8 cellular contexts compared by ENCODE assay signal in the genomic region with DNA sequence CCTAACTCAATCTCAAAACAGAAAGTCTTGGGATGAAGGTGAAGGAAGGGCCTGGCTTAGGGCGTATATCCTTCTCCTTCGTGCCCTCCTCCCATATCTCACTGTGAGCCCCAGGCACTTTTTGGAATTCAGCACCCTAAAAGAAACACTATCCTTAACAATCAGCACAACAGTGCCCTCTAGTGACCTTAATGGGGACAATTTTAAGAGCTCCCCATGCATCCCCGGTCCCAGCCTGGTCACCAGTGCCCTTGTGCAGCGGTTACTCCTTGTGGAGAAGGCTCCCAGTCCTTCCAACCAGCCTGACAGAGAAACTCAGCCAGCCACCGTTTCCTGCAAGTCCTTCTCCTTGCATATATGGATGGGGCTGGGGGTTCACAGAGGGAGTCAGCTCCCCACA. TPM values are rescaled to one million over a fixed set of nuclear protein-coding genes. Genes with fewer than 3 reads are reported as not detected.
DNase-seq lines count a peak whose midpoint lies in the region; ATAC-seq and TF ChIP-seq lines count a peak whose summit lies in the region.

No MANE protein-coding gene starts in this region.

- peaks cover 13% of the 10 kb centered on the region for H3K4me1 Mint-ChIP-seq in activated CD8-positive, alpha-beta T cell treated with anti-CD3 and anti-CD28 coated beads, Interleukin-2, amount 10 ng/mL, durations not matched to agents 7 days and 5 days (ENCODE audit: low read depth)
- peaks cover 21% of the 10 kb centered on the region for H3K4me1 Mint-ChIP-seq in stimulated activated naive CD8-positive, alpha-beta T cell treated with anti-CD3 and anti-CD28 coated beads, Interleukin-15, amount 100 ng/mL, for 72 hours

- H3K4me3 ChIP-seq in A673 (ENCODE audit: low read depth, low read length, poor library complexity, severe bottlenecking) = no peak overlapping the region

- intact Hi-C loops in A673 (cut with micrococcal nuclease; ENCODE audit: unreplicated experiment) = loop anchor here (1.0 kb wide), 1 partner anchor 108 kb away; no protein-coding TSS in a partner anchor

- H3K27me3 ChIP-seq in A673 (replicated peaks; ENCODE audit: insufficient read depth, low read depth, low read length, poor library complexity) = peaks cover 5% of the 10 kb centered on the region

- H3K27ac Mint-ChIP-seq in activated CD8-positive, alpha-beta T cell treated with anti-CD3 and anti-CD28 coated beads, Interleukin-2, amount 10 ng/mL, durations not matched to agents 7 days and 5 days = no peak overlapping the region
- H3K27ac Mint-ChIP-seq in stimulated activated naive CD8-positive, alpha-beta T cell treated with anti-CD3 and anti-CD28 coated beads, Interleukin-15, amount 100 ng/mL, for 72 hours = no peak overlapping the region

- H3K36me3 Mint-ChIP-seq in activated CD8-positive, alpha-beta T cell treated with anti-CD3 and anti-CD28 coated beads, Interleukin-2, amount 10 ng/mL, durations not matched to agents 7 days and 5 days (ENCODE audit: low read depth) = no peaks in the 10 kb centered on the region

- no peaks in the 10 kb centered on the region for H3K9me3 ChIP-seq in A673 (ENCODE audit: low read depth, low read length, poor library complexity, severe bottlenecking)

- no peak overlapping the region for H3K4me3 Mint-ChIP-seq in activated CD8-positive, alpha-beta T cell treated with anti-CD3 and anti-CD28 coated beads, Interleukin-2, amount 10 ng/mL, durations not matched to agents 7 days and 5 days
- H3K4me3 Mint-ChIP-seq in stimulated activated naive CD8-positive, alpha-beta T cell treated with anti-CD3 and anti-CD28 coated beads, Interleukin-15, amount 100 ng/mL, for 72 hours = no peak overlapping the region

- peak; percentile 51 for ATAC-seq in activated CD8-positive, alpha-beta T cell treated with anti-CD3 and anti-CD28 coated beads, Interleukin-2, amount 10 ng/mL, durations not matched to agents 7 days and 5 days
- peak; percentile 49 for ATAC-seq in stimulated activated naive CD8-positive, alpha-beta T cell treated with anti-CD3 and anti-CD28 coated beads, Interleukin-15, amount 100 ng/mL, for 72 hours

- POLR2A ChIA-PET in A673 (lab: Charles Lee; ENCODE audit: low non-redundant PET) = no interaction called here
- POLR2A ChIA-PET in activated CD8-positive, alpha-beta T cell treated with anti-CD3 and anti-CD28 coated beads, Interleukin-2, amount 10 ng/mL, durations not matched to agents 7 days and 5 days (lab: Charles Lee) = no interaction called here

- no peaks in the 10 kb centered on the region for H3K4me1 ChIP-seq in A673 (ENCODE audit: insufficient read depth, low read length, poor library complexity, severe bottlenecking)

- no peak overlapping the region for H3K27ac ChIP-seq in A673 (ENCODE audit: low read depth, low read length, poor library complexity, severe bottlenecking)

- peak; percentile 64 for TF ChIP-seq CTCF in A673 (conservative IDR thresholded peaks at IDR 0.05; ENCODE audit: low read depth, low read length)

- no peaks in the 10 kb centered on the region for H3K9me3 Mint-ChIP-seq in activated CD8-positive, alpha-beta T cell treated with anti-CD3 and anti-CD28 coated beads, Interleukin-2, amount 10 ng/mL, durations not matched to agents 7 days and 5 days (ENCODE audit: insufficient read depth)
- no peaks in the 10 kb centered on the region for H3K9me3 Mint-ChIP-seq in stimulated activated naive CD8-positive, alpha-beta T cell treated with anti-CD3 and anti-CD28 coated beads, Interleukin-15, amount 100 ng/mL, for 72 hours

- CTCF ChIA-PET in A673 (lab: Charles Lee) = interaction anchor here (0.5 to 1.0 kb wide), 7 partner anchors 22 to 263 kb away, joined by 3 to 9 read pairs (median 3); no protein-coding TSS in a partner anchor
- CTCF ChIA-PET in activated CD8-positive, alpha-beta T cell treated with anti-CD3 and anti-CD28 coated beads, Interleukin-2, amount 10 ng/mL, durations not matched to agents 7 days and 5 days (lab: Charles Lee) = interaction anchor here (0.5 to 1.3 kb wide), 10 partner anchors 9 to 144 kb away, joined by 3 to 8 read pairs (median 3); no protein-coding TSS in a partner anchor

- H3K36me3 ChIP-seq in A673 (ENCODE audit: insufficient read depth, low read length, poor library complexity, severe bottlenecking) = no peaks in the 10 kb centered on the region

- DNase-seq in A673 (ENCODE audit: low spot score) (peak; percentile 62), ELR (ENCODE audit: low read depth) (peak; percentile 57), HCEC 1CT (peak; percentile 1), NCI-H1092 treated with DMSO at 0.1 percent for 48 hours (lab: John Stamatoyannopoulos, UW) (peak; percentile 42), globus pallidus (ENCODE audit: low spot score) (peak; percentile 16), NCI-H187 treated with DMSO at 0.1 percent for 48 hours (lab: John Stamatoyannopoulos, UW) (no peak)
- peak; percentile 26 for DNase-seq in activated CD8-positive, alpha-beta T cell treated with anti-CD3 and anti-CD28 coated beads, Interleukin-2, amount 10 ng/mL, durations not matched to agents 7 days and 5 days
- DNase-seq in stimulated activated naive CD8-positive, alpha-beta T cell treated with anti-CD3 and anti-CD28 coated beads, Interleukin-15, amount 100 ng/mL, for 72 hours = peak in 1 of 2 donors; percentile 16

- peaks cover 6% of the 10 kb centered on the region for H3K27me3 Mint-ChIP-seq in activated CD8-positive, alpha-beta T cell treated with anti-CD3 and anti-CD28 coated beads, Interleukin-2, amount 10 ng/mL, durations not matched to agents 7 days and 5 days (ENCODE audit: low read depth)
- peaks cover 38% of the 10 kb centered on the region for H3K27me3 Mint-ChIP-seq in stimulated activated naive CD8-positive, alpha-beta T cell treated with anti-CD3 and anti-CD28 coated beads, Interleukin-15, amount 100 ng/mL, for 72 hours

- BruUV-seq in A673 (replicated peaks; lab: Mats Ljungman, UMichigan) = no TSS peak

RNA-seq across cellular contexts. Expression of gene PAK3, which starts 4.2 kb away (rescaled TPM):
- total RNA-seq in A673 (2021) = 0.61 TPM in 1 of 2 replicates, not detected in the other
- total RNA-seq in activated CD8-positive, alpha-beta T cell treated with anti-CD3 and anti-CD28 coated beads, Interleukin-2, amount 10 ng/mL, durations not matched to agents 7 days and 5 days = under 1 TPM in 1 of 2 experiments, not detected in 1; 0.05 TPM
